27 cellular contexts compared by ENCODE assay signal in the genomic region with DNA sequence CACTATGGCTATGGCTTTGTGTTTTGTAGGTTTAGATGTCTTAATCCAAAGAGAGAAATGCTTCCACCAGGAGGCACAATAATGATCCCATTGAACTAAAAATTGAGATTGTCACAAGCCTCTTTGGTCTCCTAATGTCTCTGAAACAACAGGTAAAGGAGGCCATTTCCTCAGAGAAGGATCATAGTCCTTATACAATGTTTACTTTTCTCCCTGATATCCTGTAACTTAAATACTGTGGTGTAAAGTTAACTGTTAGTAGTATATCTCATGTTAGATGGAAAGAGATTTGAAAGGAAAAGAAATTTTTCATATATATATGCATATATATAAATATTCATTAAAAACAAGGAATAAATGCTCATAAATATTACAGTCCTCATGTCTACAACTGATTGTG.
"Had no signal": no experiment of that assay in that cellular context is flagged by ENCODE, and none has a peak within 500 bp of the region (broad histone marks: within the 10 kb centered on the region; RNA-seq: fewer than 3 reads in every experiment).

No MANE protein-coding gene starts in this region.

- H3K36me3 ChIP-seq: esophagus squamous epithelium, gastrocnemius medialis, heart right ventricle, left lung had no signal

- DNase-seq: dermis blood vessel endothelial cell; effector CD8-positive, alpha-beta T cell; effector memory CD8-positive, alpha-beta T cell; endodermal cell; erythroblast; esophagus squamous epithelium; foreskin fibroblast; foreskin melanocyte; gastrocnemius medialis; glutamatergic neuron; head of caudate nucleus; heart right ventricle; hypothalamus; immature natural killer cell; islet precursor cell; kidney; kidney glomerular epithelial cell; left lung; left ventricle myocardium superior; mammary epithelial cell; mesendoderm; midbrain; naive thymus-derived CD4-positive, alpha-beta T cell had no signal

- H3K4me3 ChIP-seq: coronary artery, esophagus squamous epithelium, gastrocnemius medialis, heart right ventricle, left lung, lung had no signal

- H3K4me1 ChIP-seq: esophagus squamous epithelium, gastrocnemius medialis, heart right ventricle, left lung had no signal

- ATAC-seq: effector memory CD8-positive, alpha-beta T cell; esophagus mucosa; gastrocnemius medialis; heart right ventricle; left lung; left ventricle myocardium superior; naive thymus-derived CD4-positive, alpha-beta T cell had no signal

- H3K9me3 ChIP-seq: gastrocnemius medialis, left lung had no signal

- H3K27ac ChIP-seq: coronary artery, epithelial cell of prostate, esophagus squamous epithelium, gastrocnemius medialis, heart right ventricle, left lung had no signal

- H3K27me3 ChIP-seq: esophagus squamous epithelium, gastrocnemius medialis, heart right ventricle, left lung had no signal
